In genomic region chr12:132560421-132560830, GRCh38 we compare ENCODE assay signal across 1 cellular context.
TF ChIP-seq lines count a peak whose summit lies in the region.

No MANE protein-coding gene starts in this region.

TF ChIP-seq in WTC11, 78 proteins besides CTCF, POLR2A, EP300 and RAD21 (continued from another document):
- no peak for TF ChIP-seq NR3C1 (CRISPR knock-in tag; conservative IDR thresholded peaks at IDR 0.05; ENCODE audit: low read depth)
- 0 out of 2 replicates have a peak, but pooled peaks have one; percentile 42 for TF ChIP-seq ZNF138 (CRISPR knock-in tag; conservative IDR thresholded peaks at IDR 0.05)
- TF ChIP-seq ZNF281 (CRISPR knock-in tag; IDR thresholded peaks at IDR 0.05): no peak
- peak; percentile 63 for TF ChIP-seq ZNF121 (CRISPR knock-in tag; IDR thresholded peaks at IDR 0.05)
- TF ChIP-seq ZBTB43 (CRISPR knock-in tag; IDR thresholded peaks at IDR 0.05): 0 out of 2 replicates have a peak, but pooled peaks have one; percentile 62
- TF ChIP-seq NFE2L1 (CRISPR knock-in tag; IDR thresholded peaks at IDR 0.05): no peak
- TF ChIP-seq SOX15 (CRISPR knock-in tag; IDR thresholded peaks at IDR 0.05): no peak
- no peak for TF ChIP-seq CREB1 (CRISPR knock-in tag; IDR thresholded peaks at IDR 0.05)
- no peak for TF ChIP-seq NR1H2 (CRISPR knock-in tag; IDR thresholded peaks at IDR 0.05)
- TF ChIP-seq MXD4 (CRISPR knock-in tag; IDR thresholded peaks at IDR 0.05; ENCODE audit: borderline replicate concordance): no peak
